Comparison of ENCODE assay signal across 13 cellular contexts in genomic region chr16:46428108-46429061, GRCh38.
"Had no signal": no experiment of that assay in that cellular context is flagged by ENCODE, and none has a peak within 500 bp of the region (broad histone marks: within the 10 kb centered on the region; RNA-seq: fewer than 3 reads in every experiment).

No MANE protein-coding gene starts in this region.

- DNase-seq: activated CD8-positive, alpha-beta memory T cell treated with anti-CD3 and anti-CD28 coated beads for 24 hours; activated effector memory CD4-positive, alpha-beta T cell treated with anti-CD3 and anti-CD28 coated beads, Interleukin-2, amount 50 U/mL, for 16 hours; activated T-cell treated with anti-CD3 and anti-CD28 coated beads, Interleukin-2, amount 50 U/mL, for 1 hour; immature natural killer cell; natural killer cell; nucleus accumbens; stimulated activated CD4-positive, alpha-beta T cell treated with anti-CD3 and anti-CD28 coated beads, Interleukin-4, amount 100 ng/mL, for 1 hour; stimulated activated CD8-positive, alpha-beta memory T cell treated with anti-CD3 and anti-CD28 coated beads, Interleukin-4, amount 100 ng/mL, for 48 hours; stimulated activated naive CD8-positive, alpha-beta T cell treated with anti-CD3 and anti-CD28 coated beads, Interleukin-15, Interleukin-2, amounts not matched to agents 100 U/mL and 50 U/mL, for 24 hours; SW 1271; T-helper 9 cell; upper lobe of right lung had no signal

- ATAC-seq: left lobe of liver; natural killer cell; stimulated activated naive CD8-positive, alpha-beta T cell treated with anti-CD3 and anti-CD28 coated beads, Interleukin-15, Interleukin-2, amounts not matched to agents 100 U/mL and 50 U/mL, for 24 hours; upper lobe of right lung had no signal

- H3K4me3 Mint-ChIP-seq: natural killer cell had no signal

- H3K27ac Mint-ChIP-seq: immature natural killer cell, natural killer cell had no signal

- H3K4me1 Mint-ChIP-seq: immature natural killer cell, natural killer cell had no signal
